8 cellular contexts compared by ENCODE assay signal in the genomic region with DNA sequence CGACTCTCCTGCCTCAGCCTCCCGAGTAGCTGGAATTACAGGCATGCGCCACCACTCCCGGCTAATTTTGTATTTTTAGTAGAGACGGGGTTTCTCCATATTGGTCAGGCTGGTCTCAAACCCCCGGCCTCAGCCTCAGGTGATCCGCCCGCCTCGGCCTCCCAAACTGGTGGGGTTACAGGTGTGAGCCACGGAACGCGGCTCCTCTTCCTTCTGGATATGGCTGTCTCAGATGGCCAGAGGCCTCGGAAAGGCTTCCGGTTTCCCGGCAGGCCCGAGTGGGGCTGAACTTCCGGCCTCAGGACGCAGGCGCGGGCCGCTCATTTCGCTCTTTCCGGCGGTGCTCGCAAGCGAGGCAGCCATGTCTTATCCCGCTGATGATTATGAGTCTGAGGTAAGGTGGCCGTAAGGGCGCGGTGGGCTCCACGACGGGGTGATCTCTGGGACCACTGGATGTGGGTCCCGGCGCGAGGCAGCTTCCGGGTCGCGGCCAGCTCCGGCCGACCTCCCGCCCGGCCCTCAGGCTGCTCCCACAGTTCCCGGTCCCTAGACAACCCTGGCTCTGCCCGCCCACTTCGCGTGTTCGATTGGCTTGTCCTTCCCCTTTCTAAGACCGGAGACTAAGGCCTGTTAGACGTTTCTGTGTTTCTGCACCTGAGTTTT. TPM values are rescaled to one million over a fixed set of nuclear protein-coding genes. Genes with fewer than 3 reads are reported as not detected.
A peak's percentile ranks its signal among the peaks of the same experiment; 100 is the strongest.
DNase-seq lines count a peak whose midpoint lies in the region; ATAC-seq and TF ChIP-seq lines count a peak whose summit lies in the region.

A gene (plus strand): TSS at position 331 of the 663 bp plus-strand sequence. CDS start 31 bp downstream, at position 362.

- no peak for TF ChIP-seq CTCF in coronary artery (IDR thresholded peaks at IDR 0.05)

- peak within 1 kb of the TSS; percentile 95 for H3K4me3 ChIP-seq in coronary artery

- no peaks in the 10 kb centered on the region for H3K27me3 ChIP-seq in layer of hippocampus (ENCODE audit: control insufficient read depth, insufficient read depth, low read length)

- no peaks in the 10 kb centered on the region for H3K27me3 Mint-ChIP-seq in activated CD4-positive, alpha-beta T cell treated with anti-CD3 and anti-CD28 coated beads, Interleukin-2, amount 10 ng/mL, durations not matched to agents 24 days and 14 days

- peak; percentile 73 for ATAC-seq in HG03354 (IDR thresholded peaks at IDR 0.05; ENCODE audit: poor library complexity, severe bottlenecking, unreplicated experiment)

- peak within 1 kb of the TSS; percentile 98 for H3K4me3 Mint-ChIP-seq in activated CD4-positive, alpha-beta T cell treated with anti-CD3 and anti-CD28 coated beads, Interleukin-2, amount 10 ng/mL, durations not matched to agents 24 days and 14 days

- intact Hi-C loops in activated CD4-positive, alpha-beta T cell treated with anti-CD3 and anti-CD28 coated beads, Interleukin-2, amount 10 ng/mL, durations not matched to agents 24 days and 14 days (cut with micrococcal nuclease): loop anchor here (1.0 kb wide), 2 partner anchors 85 to 241 kb away; a partner anchor contains a TSS

- H3K36me3 Mint-ChIP-seq in activated CD4-positive, alpha-beta T cell treated with anti-CD3 and anti-CD28 coated beads, Interleukin-2, amount 10 ng/mL, durations not matched to agents 24 days and 14 days (ENCODE audit: low read depth): peaks cover 39% of the 10 kb centered on the region

- H3K27ac ChIP-seq in coronary artery (peak within 1 kb of the TSS; percentile 80 to 94), layer of hippocampus (ENCODE audit: low read depth, low read length) (peak within 1 kb of the TSS; percentile 84)

- H3K4me1 Mint-ChIP-seq in activated CD4-positive, alpha-beta T cell treated with anti-CD3 and anti-CD28 coated beads, Interleukin-2, amount 10 ng/mL, durations not matched to agents 24 days and 14 days: peaks cover 41% of the 10 kb centered on the region

- no peaks in the 10 kb centered on the region for H3K9me3 Mint-ChIP-seq in activated CD4-positive, alpha-beta T cell treated with anti-CD3 and anti-CD28 coated beads, Interleukin-2, amount 10 ng/mL, durations not matched to agents 24 days and 14 days

- in situ Hi-C loops in GM18951 (cut with MboI; ENCODE audit: low sequenced_read_pairs, unreplicated experiment): no loop called here

- TF ChIP-seq POLR2A in GM18951 (IDR thresholded peaks at IDR 0.05; ENCODE audit: extremely low read depth, insufficient read depth, insufficient read length): peak; percentile 91

- DNase-seq in AG08395 (ENCODE audit: low spot score): peak; percentile 97
- DNase-seq in NCI-H524 treated with DMSO at 0.1 percent for 48 hours (lab: John Stamatoyannopoulos, UW): peak; percentile 45
- peak; percentile 97 for DNase-seq in activated CD4-positive, alpha-beta T cell treated with anti-CD3 and anti-CD28 coated beads, Interleukin-2, amount 10 ng/mL, durations not matched to agents 24 days and 14 days
- peak; percentile 93 for DNase-seq in coronary artery (ENCODE audit: low spot score)
- DNase-seq in stimulated activated CD4-positive, alpha-beta T cell treated with anti-CD3 and anti-CD28 coated beads, Interleukin-1b, Interleukin-23, amount 100 ng/mL, for 24 hours (ENCODE audit: low read depth in 4 of 4, low spot score in 1 of 4): peak; percentile 66 to 84 (median 80)

- peak within 1 kb of the TSS; percentile 97 for H3K27ac Mint-ChIP-seq in activated CD4-positive, alpha-beta T cell treated with anti-CD3 and anti-CD28 coated beads, Interleukin-2, amount 10 ng/mL, durations not matched to agents 24 days and 14 days

RNA-seq across cellular contexts. Expression of the gene that starts here (rescaled TPM):
- 460 and 480 TPM in 2 replicates for total RNA-seq in activated CD4-positive, alpha-beta T cell treated with anti-CD3 and anti-CD28 coated beads, Interleukin-2, amount 10 ng/mL, durations not matched to agents 24 days and 14 days

Comparison
In these comparisons a context has a peak if more than half of its experiments do, and no peak if none do; other contexts are left out.
1. Peak in every context shown above with its lines: DNase-seq, ATAC-seq, H3K4me3 ChIP-seq and H3K27ac ChIP-seq.
2. DNase-seq: peak in every context shown above with its lines; median percentile 97 in AG08395; 97 in activated CD4-positive, alpha-beta T cell treated with anti-CD3 and anti-CD28 coated beads, Interleukin-2, amount 10 ng/mL, durations not matched to agents 24 days and 14 days; 93 in coronary artery; 80 in stimulated activated CD4-positive, alpha-beta T cell treated with anti-CD3 and anti-CD28 coated beads, Interleukin-1b, Interleukin-23, amount 100 ng/mL, for 24 hours; 45 in NCI-H524 treated with DMSO at 0.1 percent for 48 hours.